Comparison of ENCODE assay signal across 9 cellular contexts in genomic region chr1:223313415-223313754, GRCh38. TPM values are rescaled to one million over a fixed set of nuclear protein-coding genes. Genes with fewer than 3 reads are reported as not detected.
"Had no signal": no experiment of that assay in that cellular context is flagged by ENCODE, and none has a peak within 500 bp of the region (broad histone marks: within the 10 kb centered on the region; RNA-seq: fewer than 3 reads in every experiment).

No MANE protein-coding gene starts in this region.

- ATAC-seq: GM12878 had no signal

- DNase-seq: GDM1, GF-D8 had no signal

- H3K4me3 ChIP-seq: GM12878 had no signal

- FAIRE-seq: G401.6, GM12878, GM12891, GM12892, GM18507, GM19239 had no signal

RNA-seq across cellular contexts. Expression of gene SUSD4, which starts 50.6 kb away (rescaled TPM):
- total RNA-seq: G401 had no signal
